ENCODE assay signal across 31 cellular contexts in the genomic region with DNA sequence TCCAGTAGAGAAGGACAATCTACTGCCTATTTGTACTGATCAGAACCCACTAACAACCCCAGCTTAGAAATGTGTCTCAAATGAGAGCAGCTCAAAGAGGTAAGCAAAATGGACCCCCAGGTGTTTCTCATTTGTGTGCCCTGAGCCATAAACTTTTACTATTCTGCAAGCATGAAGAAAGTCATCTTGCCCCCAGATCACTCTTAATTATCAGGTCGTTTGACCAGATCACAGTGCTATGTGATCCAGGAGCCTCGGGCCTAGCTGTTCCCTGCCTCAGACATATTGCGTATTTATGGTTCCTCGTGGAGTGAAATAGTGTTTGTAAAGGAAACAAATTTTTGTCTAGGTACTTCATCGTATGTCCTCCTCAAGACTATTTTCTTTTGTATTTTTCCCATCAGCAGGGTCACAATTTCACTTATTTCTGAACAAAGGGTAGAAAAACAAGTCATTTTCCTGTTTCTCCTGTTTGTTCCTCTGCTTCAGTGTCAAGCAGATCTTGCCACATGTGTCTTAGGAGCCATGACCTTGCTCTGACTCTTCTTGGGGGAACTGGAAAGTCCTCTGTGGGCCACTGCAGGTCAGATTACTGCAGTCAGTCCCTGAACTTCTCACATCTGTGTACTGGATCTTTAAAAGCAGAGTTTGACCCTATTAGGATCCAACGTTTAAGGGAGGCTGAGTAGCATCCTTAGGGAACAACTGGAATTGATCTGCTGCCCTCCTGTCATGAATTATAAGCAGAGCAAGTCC.
DNase-seq lines count a peak whose midpoint lies in the region; ATAC-seq, FAIRE-seq and TF ChIP-seq lines count a peak whose summit lies in the region.
"Had no signal": no experiment of that assay in that cellular context is flagged by ENCODE, and none has a peak within 500 bp of the region (broad histone marks: within the 10 kb centered on the region; RNA-seq: fewer than 3 reads in every experiment).

No MANE protein-coding gene starts in this region.

- TF ChIP-seq CTCF in left ventricle myocardium inferior (IDR thresholded peaks at IDR 0.05; ENCODE audit: borderline replicate concordance), result no peak
- TF ChIP-seq CTCF in endothelial cell of umbilical vein (IDR thresholded peaks at IDR 0.05; ENCODE audit: extremely low read depth in 1 of 2, insufficient read depth in 1 of 2, low read depth in 1 of 2, low read length in 2 of 2), result no peak
- TF ChIP-seq CTCF in osteocyte (IDR thresholded peaks at IDR 0.05), result no peak
- TF ChIP-seq CTCF in activated CD8-positive, alpha-beta T cell treated with anti-CD3 and anti-CD28 coated beads for 36 hours (IDR thresholded peaks at IDR 0.05), result no peak
- TF ChIP-seq CTCF in sigmoid colon (IDR thresholded peaks at IDR 0.05), result no peak

- CTCF ChIA-PET in endothelial cell of umbilical vein (lab: Charles Lee), result interaction anchor here (0.9 to 1.7 kb wide), 5 partner anchors 15 to 126 kb away, joined by 3 to 6 read pairs (median 3); no protein-coding TSS in a partner anchor
- CTCF ChIA-PET in activated CD8-positive, alpha-beta T cell treated with anti-CD3 and anti-CD28 coated beads for 36 hours (lab: Charles Lee), result interaction anchor here (0.6 kb wide), 1 partner anchor 15 kb away, joined by 4 read pairs; no protein-coding TSS in a partner anchor

- no peaks in the 10 kb centered on the region for H3K9me1 ChIP-seq in endothelial cell of umbilical vein (replicated peaks; ENCODE audit: control insufficient read depth, extremely low read depth, insufficient read depth, low read length)

- WGBS in sigmoid colon, 2 donors, result 62 to 77% methylated on average over 6 of the region's 6 CpGs

- H3K27ac Mint-ChIP-seq in osteocyte (ENCODE audit: unreplicated experiment), result peak overlapping the region; percentile 91
- H3K27ac Mint-ChIP-seq in activated CD8-positive, alpha-beta T cell treated with anti-CD3 and anti-CD28 coated beads for 36 hours, result no peak overlapping the region
- H3K27ac Mint-ChIP-seq: activated CD4-positive, alpha-beta T cell treated with anti-CD3 and anti-CD28 coated beads, Interleukin-2, amount 10 ng/mL, durations not matched to agents 7 days and 5 days; CD4-positive, alpha-beta memory T cell; naive B cell; stimulated activated naive B cell treated with anti-CD40 and anti-IgM and Interleukin-4, amounts not matched to agents 10 μg/mL and 1 μg/mL and 100 μg/mL, for 72 hours had no signal

- H2AFZ ChIP-seq in endothelial cell of umbilical vein (ENCODE audit: low read depth, low read length), result peak overlapping the region; percentile 70

- peaks cover 7% of the 10 kb centered on the region for H3K36me3 ChIP-seq in left ventricle myocardium inferior
- no peaks in the 10 kb centered on the region for H3K36me3 ChIP-seq in endothelial cell of umbilical vein (ENCODE audit: control insufficient read depth in 2 of 2, extremely low read depth in 1 of 2, insufficient read depth in 2 of 2, low read length in 2 of 2)
- H3K36me3 ChIP-seq in sigmoid colon, result no peaks in the 10 kb centered on the region
- H3K36me3 ChIP-seq: colonic mucosa had no signal

- H3K27me3 ChIP-seq in left ventricle myocardium inferior (ENCODE audit: low read depth) (no peaks in the 10 kb centered on the region), endothelial cell of umbilical vein (ENCODE audit: control insufficient read depth in 2 of 2, insufficient read depth in 2 of 2, low read length in 2 of 2) (no peaks in the 10 kb centered on the region), sigmoid colon (no peaks in the 10 kb centered on the region)
- H3K27me3 ChIP-seq: colonic mucosa, foreskin keratinocyte had no signal

- H4K20me1 ChIP-seq in endothelial cell of umbilical vein (replicated peaks; ENCODE audit: control insufficient read depth, extremely low read depth, insufficient read depth, low read length), result no peaks in the 10 kb centered on the region

- H3K27me3 Mint-ChIP-seq in osteocyte (ENCODE audit: unreplicated experiment), result no peaks in the 10 kb centered on the region
- peaks cover 4% of the 10 kb centered on the region for H3K27me3 Mint-ChIP-seq in activated CD8-positive, alpha-beta T cell treated with anti-CD3 and anti-CD28 coated beads for 36 hours
- H3K27me3 Mint-ChIP-seq: brain had no signal

- no peak for ATAC-seq in activated CD8-positive, alpha-beta T cell treated with anti-CD3 and anti-CD28 coated beads for 36 hours
- no peak for ATAC-seq in GM18498 (IDR thresholded peaks at IDR 0.05; ENCODE audit: unreplicated experiment)
- ATAC-seq: A549; esophagus mucosa; foreskin keratinocyte; left colon; stimulated activated naive B cell treated with anti-CD40 and anti-IgM and Interleukin-4, amounts not matched to agents 10 μg/mL and 1 μg/mL and 100 μg/mL, for 72 hours had no signal

- BruUV-seq in endothelial cell of umbilical vein (replicated peaks; lab: Mats Ljungman, UMichigan), result no TSS peak

- dilution Hi-C loops in endothelial cell of umbilical vein (cut with MboI; ENCODE audit: extremely low pct_ligation_motif_present, low sequenced_read_pairs), result no loop called here

- POLR2A ChIA-PET in endothelial cell of umbilical vein (lab: Charles Lee), result interaction anchor here (0.7 kb wide), 1 partner anchor 125 kb away, joined by 3 read pairs; no protein-coding TSS in a partner anchor
- POLR2A ChIA-PET in activated CD8-positive, alpha-beta T cell treated with anti-CD3 and anti-CD28 coated beads for 36 hours (lab: Charles Lee), result no interaction called here

- H3K4me1 ChIP-seq in left ventricle myocardium inferior (peaks cover 24% of the 10 kb centered on the region), endothelial cell of umbilical vein (ENCODE audit: control insufficient read depth, extremely low read depth, insufficient read depth, low read length) (peaks cover 25% of the 10 kb centered on the region), sigmoid colon (peaks cover 0 to 4% (median 0%) of the 10 kb centered on the region in 4 donors)
- H3K4me1 ChIP-seq: colonic mucosa had no signal

- no peak overlapping the region for H3K9ac ChIP-seq in endothelial cell of umbilical vein (replicated peaks; ENCODE audit: extremely low read depth, insufficient read depth, low read length)

- H3K27ac ChIP-seq in left ventricle myocardium inferior (replicated peaks) (peak overlapping the region; percentile 44), endothelial cell of umbilical vein (ENCODE audit: insufficient read depth, low read depth, low read length) (no peak overlapping the region), sigmoid colon (peak overlapping the region in 1 of 4 donors; percentile 9)
- H3K27ac ChIP-seq: colonic mucosa, foreskin keratinocyte, HL-60, VCaP had no signal

- H3K79me2 ChIP-seq in endothelial cell of umbilical vein (ENCODE audit: control insufficient read depth, insufficient read depth, low read length), result no peaks in the 10 kb centered on the region

- H3K4me3 Mint-ChIP-seq in osteocyte (ENCODE audit: unreplicated experiment), result no peak overlapping the region
- H3K4me3 Mint-ChIP-seq in activated CD8-positive, alpha-beta T cell treated with anti-CD3 and anti-CD28 coated beads for 36 hours, result no peak overlapping the region
- H3K4me3 Mint-ChIP-seq: activated CD4-positive, alpha-beta T cell treated with anti-CD3 and anti-CD28 coated beads, Interleukin-2, amount 10 ng/mL, durations not matched to agents 7 days and 5 days; brain; CD4-positive, alpha-beta memory T cell; naive B cell; stimulated activated naive B cell treated with anti-CD40 and anti-IgM and Interleukin-4, amounts not matched to agents 10 μg/mL and 1 μg/mL and 100 μg/mL, for 72 hours had no signal

- H3K4me1 Mint-ChIP-seq in osteocyte (ENCODE audit: unreplicated experiment), result peaks cover 72% of the 10 kb centered on the region
- H3K4me1 Mint-ChIP-seq in activated CD8-positive, alpha-beta T cell treated with anti-CD3 and anti-CD28 coated beads for 36 hours (ENCODE audit: low read depth), result no peaks in the 10 kb centered on the region
- H3K4me1 Mint-ChIP-seq: activated CD4-positive, alpha-beta T cell treated with anti-CD3 and anti-CD28 coated beads, Interleukin-2, amount 10 ng/mL, durations not matched to agents 7 days and 5 days; CD4-positive, alpha-beta memory T cell; naive B cell; stimulated activated naive B cell treated with anti-CD40 and anti-IgM and Interleukin-4, amounts not matched to agents 10 μg/mL and 1 μg/mL and 100 μg/mL, for 72 hours had no signal

- intact Hi-C loops in left ventricle myocardium inferior (cut with micrococcal nuclease) (loop anchor here (10.0 kb wide), 1 partner anchor 107 kb away; no protein-coding TSS in a partner anchor), cardiac septum (cut with DNase I) (loop anchor here (10.0 kb wide), 1 partner anchor 507 kb away; no protein-coding TSS in a partner anchor), endothelial cell of umbilical vein (cut with micrococcal nuclease) (loop anchor here (5.0 kb wide), 2 partner anchors 179 to 509 kb away; no protein-coding TSS in a partner anchor), sigmoid colon (cut with DNase I) (loop anchor here (5.0 kb wide), 2 partner anchors 54 to 104 kb away; no protein-coding TSS in a partner anchor)
- intact Hi-C loops in activated CD8-positive, alpha-beta T cell treated with anti-CD3 and anti-CD28 coated beads for 36 hours (cut with micrococcal nuclease), result no loop called here

- DNase-seq in left ventricle myocardium inferior (no peak), cardiac septum (ENCODE audit: low spot score) (no peak), endothelial cell of umbilical vein (ENCODE audit: low read depth, low spot score) (peak; percentile 28), osteocyte (ENCODE audit: extremely low spot score, unreplicated experiment) (no peak), sigmoid colon (no peak), NCI-H226 (no peak)
- no peak for DNase-seq in activated CD8-positive, alpha-beta T cell treated with anti-CD3 and anti-CD28 coated beads for 36 hours
- DNase-seq: activated CD4-positive, alpha-beta T cell treated with anti-CD3 and anti-CD28 coated beads, Interleukin-2, amount 10 ng/mL, durations not matched to agents 7 days and 5 days; activated naive CD4-positive, alpha-beta T cell treated with Interleukin-2 at 50 U/mL for 16 hours; activated T-cell treated with anti-CD3 and anti-CD28 coated beads, Interleukin-2, amount 50 U/mL, for 48 hours; AML-193; CD4-positive, alpha-beta memory T cell; colonic mucosa; effector memory CD4-positive, alpha-beta T cell; foreskin keratinocyte; GOT3; left colon; mesendoderm; naive B cell; occipital lobe; stimulated activated CD4-positive, alpha-beta T cell treated with anti-CD3 and anti-CD28 coated beads, Interleukin-4, amount 100 ng/mL, for 4 hours; stimulated activated naive B cell treated with anti-CD40 and anti-IgM and Interleukin-4, amounts not matched to agents 10 μg/mL and 1 μg/mL and 100 μg/mL, for 72 hours; SW 1271; T-helper 9 cell had no signal

- H3K4me2 ChIP-seq in endothelial cell of umbilical vein (ENCODE audit: insufficient read depth, low read length), result no peak overlapping the region
- H3K4me2 ChIP-seq: A549 had no signal

- no peaks in the 10 kb centered on the region for H3K9me3 ChIP-seq in left ventricle myocardium inferior (replicated peaks)
- no peaks in the 10 kb centered on the region for H3K9me3 ChIP-seq in endothelial cell of umbilical vein (replicated peaks; ENCODE audit: control insufficient read depth, insufficient read depth, low read length)
- H3K9me3 ChIP-seq in sigmoid colon, result no peaks in the 10 kb centered on the region
- H3K9me3 ChIP-seq: A549, colonic mucosa had no signal

- TF ChIP-seq POLR2A in endothelial cell of umbilical vein (IDR thresholded peaks at IDR 0.05; ENCODE audit: low read depth, low read length) (no peak), sigmoid colon (IDR thresholded peaks at IDR 0.05) (no peak)

- H3K4me3 ChIP-seq in left ventricle myocardium inferior (no peak overlapping the region), endothelial cell of umbilical vein (replicated peaks in 1 of 3; ENCODE audit: insufficient read depth in 1 of 3, low read depth in 1 of 3, low read length in 3 of 3) (no peak overlapping the region), sigmoid colon (no peak overlapping the region)
- H3K4me3 ChIP-seq: A549, colonic mucosa had no signal

- H3K9me3 Mint-ChIP-seq in osteocyte (ENCODE audit: unreplicated experiment), result no peaks in the 10 kb centered on the region
- H3K9me3 Mint-ChIP-seq in activated CD8-positive, alpha-beta T cell treated with anti-CD3 and anti-CD28 coated beads for 36 hours, result no peaks in the 10 kb centered on the region
- H3K9me3 Mint-ChIP-seq: activated CD4-positive, alpha-beta T cell treated with anti-CD3 and anti-CD28 coated beads, Interleukin-2, amount 10 ng/mL, durations not matched to agents 7 days and 5 days; brain; CD4-positive, alpha-beta memory T cell; naive B cell; stimulated activated naive B cell treated with anti-CD40 and anti-IgM and Interleukin-4, amounts not matched to agents 10 μg/mL and 1 μg/mL and 100 μg/mL, for 72 hours had no signal

- TF ChIP-seq EP300 in sigmoid colon (IDR thresholded peaks at IDR 0.05), result no peak

- peaks cover 55% of the 10 kb centered on the region for H3K36me3 Mint-ChIP-seq in osteocyte (ENCODE audit: unreplicated experiment)
- no peaks in the 10 kb centered on the region for H3K36me3 Mint-ChIP-seq in activated CD8-positive, alpha-beta T cell treated with anti-CD3 and anti-CD28 coated beads for 36 hours (ENCODE audit: low read depth)
- H3K36me3 Mint-ChIP-seq: CD4-positive, alpha-beta memory T cell; naive B cell; stimulated activated naive B cell treated with anti-CD40 and anti-IgM and Interleukin-4, amounts not matched to agents 10 μg/mL and 1 μg/mL and 100 μg/mL, for 72 hours had no signal

- no peak for FAIRE-seq in endothelial cell of umbilical vein (lab: Jason Lieb, UNC)
- FAIRE-seq: A549, GM12892 had no signal
